Comparison of ENCODE assay signal across 1 cellular context in genomic region chrX:10169180-10169579, GRCh38.
TF ChIP-seq lines count a peak whose summit lies in the region.

No MANE protein-coding gene starts in this region.

TF ChIP-seq in HepG2, 621 proteins besides CTCF, POLR2A, EP300 and RAD21 (continued from another document):
- TF ChIP-seq BCL3 (CRISPR knock-in tag; IDR thresholded peaks at IDR 0.05): no peak
- no peak for TF ChIP-seq HMGA1 (CRISPR knock-in tag; conservative IDR thresholded peaks at IDR 0.05)
- no peak for TF ChIP-seq WIZ (CRISPR knock-in tag; IDR thresholded peaks at IDR 0.05)
- TF ChIP-seq E2F2 (CRISPR knock-in tag; IDR thresholded peaks at IDR 0.05; ENCODE audit: borderline replicate concordance): no peak
- no peak for TF ChIP-seq ZNF468 (CRISPR knock-in tag; IDR thresholded peaks at IDR 0.05)
- no peak for TF ChIP-seq ZNF552 (CRISPR knock-in tag; IDR thresholded peaks at IDR 0.05; ENCODE audit: borderline replicate concordance)
- TF ChIP-seq KDM1A (CRISPR knock-in tag; IDR thresholded peaks at IDR 0.05): no peak
- TF ChIP-seq ZNF639 (CRISPR knock-in tag; conservative IDR thresholded peaks at IDR 0.05): no peak
- TF ChIP-seq MXD3 (CRISPR knock-in tag; IDR thresholded peaks at IDR 0.05): no peak
- no peak for TF ChIP-seq IRF1 (CRISPR knock-in tag; IDR thresholded peaks at IDR 0.05; ENCODE audit: low read depth)
- TF ChIP-seq HES4 (CRISPR knock-in tag; IDR thresholded peaks at IDR 0.05; ENCODE audit: borderline replicate concordance): no peak
- TF ChIP-seq ZNF329 (CRISPR knock-in tag; IDR thresholded peaks at IDR 0.05; ENCODE audit: low read depth): no peak
- TF ChIP-seq ZNF782 (CRISPR knock-in tag; IDR thresholded peaks at IDR 0.05; ENCODE audit: borderline replicate concordance): no peak
TF ChIP-seq in HepG2: peak in this region for 13.
